14 cellular contexts compared by ENCODE assay signal in genomic region chr16:703406-703805, GRCh38. TPM values are rescaled to one million over a fixed set of nuclear protein-coding genes. Genes with fewer than 3 reads are reported as not detected.
DNase-seq lines count a peak whose midpoint lies in the region; ATAC-seq and TF ChIP-seq lines count a peak whose summit lies in the region.
"Had no signal": no experiment of that assay in that cellular context is flagged by ENCODE, and none has a peak within 500 bp of the region (broad histone marks: within the 10 kb centered on the region; RNA-seq: fewer than 3 reads in every experiment).

No MANE protein-coding gene starts in this region.

- TF ChIP-seq CTCF in 22Rv1 (IDR thresholded peaks at IDR 0.05) = no peak
- no peak for TF ChIP-seq CTCF in VCaP (conservative IDR thresholded peaks at IDR 0.05)
- no peak for TF ChIP-seq CTCF in dorsolateral prefrontal cortex (IDR thresholded peaks at IDR 0.05 in 54 of 56, conservative IDR thresholded peaks at IDR 0.05 in 2 of 56; ENCODE audit: low read depth in 1 of 56, partially characterized antibody in 56 of 56)
- TF ChIP-seq CTCF in neural cell (IDR thresholded peaks at IDR 0.05; ENCODE audit: poor library complexity, severe bottlenecking) = no peak

- H3F3A ChIP-seq in neural cell (ENCODE audit: insufficient read depth, low read length, poor library complexity, severe bottlenecking) = no peaks in the 10 kb centered on the region

- ATAC-seq in HG02973 (IDR thresholded peaks at IDR 0.05; ENCODE audit: unreplicated experiment) = no peak
- ATAC-seq: HCT116 had no signal

- no peak overlapping the region for H3K4me2 ChIP-seq in neural cell (ENCODE audit: low read length)
- H3K4me2 ChIP-seq: BLaER1 treated with 17β-estradiol and CSF1 and Interleukin-3, amounts not matched to agents 10 nM and 100 nM had no signal

- H3K9me3 ChIP-seq in neural cell (ENCODE audit: low read length) = no peaks in the 10 kb centered on the region
- H3K9me3 ChIP-seq: BLaER1 treated with 17β-estradiol and CSF1 and Interleukin-3, amounts not matched to agents 10 nM and 100 nM had no signal

- peaks cover 0 to 81% (median 16%) of the 10 kb centered on the region in 45 donors for H3K27me3 ChIP-seq in dorsolateral prefrontal cortex
- H3K27me3 ChIP-seq in neural cell (ENCODE audit: insufficient read depth, low read depth, low read length) = peaks cover 31% of the 10 kb centered on the region

- TF ChIP-seq EP300 in neural cell (conservative IDR thresholded peaks at IDR 0.05; ENCODE audit: poor library complexity, severe bottlenecking) = no peak

- DNase-seq in dorsolateral prefrontal cortex (peak in 1 of 10 donors; percentile 68), kidney glomerular epithelial cell (lab: John Stamatoyannopoulos, UW) (no peak), DMS 273 treated with DMSO at 0.1 percent for 48 hours (lab: John Stamatoyannopoulos, UW) (no peak), HuH-7.5 (ENCODE audit: low spot score) (no peak)
- DNase-seq: ACHN; CD4-positive, CD25-positive, alpha-beta regulatory T cell; IMR-90 had no signal

- intact Hi-C loops in dorsolateral prefrontal cortex (cut with DNase I) = no loop called here

- peak overlapping the region in 53 of 59 donors; percentile 50 to 78 (median 65) for H3K4me3 ChIP-seq in dorsolateral prefrontal cortex
- peak overlapping the region; percentile 96 for H3K4me3 ChIP-seq in neural cell (ENCODE audit: low read length)
- H3K4me3 ChIP-seq: BLaER1 treated with 17β-estradiol and CSF1 and Interleukin-3, amounts not matched to agents 10 nM and 100 nM had no signal

- H3K27ac ChIP-seq in 22Rv1 (peak overlapping the region; percentile 90), VCaP (peak overlapping the region; percentile 87; the same call in 1 of the 2 replicates), dorsolateral prefrontal cortex (peak overlapping the region in 42 of 59 donors; percentile 8 to 94 (median 68)), neural cell (ENCODE audit: low read length) (no peak overlapping the region)
- H3K27ac ChIP-seq: BLaER1 treated with 17β-estradiol and CSF1 and Interleukin-3, amounts not matched to agents 10 nM and 100 nM; HL-60 had no signal

- no peak for TF ChIP-seq RAD21 in neural cell (conservative IDR thresholded peaks at IDR 0.05)

- no peak overlapping the region for H2AFZ ChIP-seq in neural cell (ENCODE audit: low read depth, low read length)

- H3K79me2 ChIP-seq in neural cell (replicated peaks; ENCODE audit: insufficient read depth, low read length) = peaks cover 43% of the 10 kb centered on the region

- H3K36me3 ChIP-seq in neural cell (ENCODE audit: insufficient read depth, low read length) = no peaks in the 10 kb centered on the region
- H3K36me3 ChIP-seq: BLaER1 treated with 17β-estradiol and CSF1 and Interleukin-3, amounts not matched to agents 10 nM and 100 nM had no signal

- H4K20me1 ChIP-seq in neural cell (ENCODE audit: insufficient read depth) = peaks cover 50% of the 10 kb centered on the region

- no peaks in the 10 kb centered on the region for H3K9me2 ChIP-seq in neural cell (ENCODE audit: insufficient read depth, low read length)

- H3K9ac ChIP-seq in neural cell (ENCODE audit: low read length) = no peak overlapping the region
- H3K9ac ChIP-seq: BLaER1 treated with 17β-estradiol and CSF1 and Interleukin-3, amounts not matched to agents 10 nM and 100 nM had no signal

TF ChIP-seq in neural cell, 6 proteins besides CTCF, POLR2A, EP300 and RAD21:
- TF ChIP-seq MXI1 (conservative IDR thresholded peaks at IDR 0.05; ENCODE audit: poor library complexity, severe bottlenecking) (no peak), SMC3 (conservative IDR thresholded peaks at IDR 0.05; ENCODE audit: poor library complexity) (no peak), REST (IDR thresholded peaks at IDR 0.05; ENCODE audit: borderline replicate concordance) (no peak), TAF1 (IDR thresholded peaks at IDR 0.05; ENCODE audit: low read depth) (no peak), POLR2AphosphoS5 (IDR thresholded peaks at IDR 0.05) (no peak), EZH2 (IDR thresholded peaks at IDR 0.05; ENCODE audit: borderline replicate concordance, insufficient read depth, low read length, poor library complexity, severe bottlenecking) (no peak)

RNA-seq across cellular contexts. Expression of gene FBXL16, which starts 2.2 kb away (rescaled TPM):
- 100 to 1,000 TPM; 121 to 658 (median 421) TPM for total RNA-seq in dorsolateral prefrontal cortex
- polyA plus RNA-seq in neural cell = 3.4 and 6.1 TPM in 2 replicates
- 8.0 and 10.8 TPM in 2 replicates for polyA minus RNA-seq in neural cell

RNA-seq across cellular contexts. Expression of gene METRN, which starts 11.5 kb away (rescaled TPM):
- total RNA-seq in dorsolateral prefrontal cortex = 100 to 1,000 TPM in 119 of 120 experiments, 10 to 100 TPM in 1; 84.0 to 448 (median 154) TPM
- polyA plus RNA-seq in neural cell = 37.6 and 56.1 TPM in 2 replicates
- polyA minus RNA-seq in neural cell = 16.4 and 20.0 TPM in 2 replicates

RNA-seq across cellular contexts. Expression of gene WDR24, which starts 13.2 kb away (rescaled TPM):
- total RNA-seq in dorsolateral prefrontal cortex = 10 to 100 TPM; 12.4 to 22.0 (median 17.5) TPM
- polyA plus RNA-seq in neural cell = 23.0 and 28.8 TPM in 2 replicates
- 12.4 and 12.6 TPM in 2 replicates for polyA minus RNA-seq in neural cell

RNA-seq across cellular contexts. Expression of gene ANTKMT, which starts 17.5 kb away (rescaled TPM):
- 10 to 100 TPM; 38.5 to 95.7 (median 64.7) TPM for total RNA-seq in dorsolateral prefrontal cortex
- polyA plus RNA-seq in neural cell = 73.4 and 98.7 TPM in 2 replicates
- 10.5 and 18.7 TPM in 2 replicates for polyA minus RNA-seq in neural cell

RNA-seq across cellular contexts. Expression of gene JMJD8, which starts 19.3 kb away (rescaled TPM):
- total RNA-seq in dorsolateral prefrontal cortex = 10 to 100 TPM; 19.0 to 50.5 (median 30.3) TPM
- 44.7 and 51.6 TPM in 2 replicates for polyA plus RNA-seq in neural cell
- polyA minus RNA-seq in neural cell = 19.4 and 23.6 TPM in 2 replicates
